ENCODE assay signal across 26 cellular contexts in genomic region chr2:23529659-23530058, GRCh38.
"Had no signal": no experiment of that assay in that cellular context is flagged by ENCODE, and none has a peak within 500 bp of the region (broad histone marks: within the 10 kb centered on the region; RNA-seq: fewer than 3 reads in every experiment).

No MANE protein-coding gene starts in this region.

- H3K27me3 ChIP-seq: brain microvascular endothelial cell, Peyer's patch, SJSA1 had no signal

- H3K4me3 ChIP-seq: K562, Peyer's patch, SJSA1 had no signal

- H3K9me3 Mint-ChIP-seq: activated CD4-positive, alpha-beta T cell treated with anti-CD3 and anti-CD28 coated beads, Interleukin-2, amount 10 ng/mL, durations not matched to agents 7 days and 5 days; activated T-cell treated with anti-CD3 and anti-CD28 coated beads, Interleukin-2, amount 50 U/mL, for 24 hours; activated T-helper 2 cell treated with anti-CD3 and anti-CD28 coated beads, Interferon-gamma antibody, Interleukin-2, Interleukin-4, amounts not matched to agents 10 μg/mL and 5 μg/mL and 100 μg/mL, durations not matched to agents 14 hours and 24 hours and 36 hours; T-helper 1 cell treated with Interleukin-12 subunit alpha and Interleukin-12 subunit beta and Interleukin-4 antibody, amounts not matched to agents 30 μg/mL and 1 μg/mL, for 36 hours; T-helper 2 cell treated with Interferon-gamma antibody and Interleukin-4, amounts not matched to agents 5 μg/mL and 100 μg/mL, for 36 hours; WTC11 had no signal

- H3K27ac Mint-ChIP-seq: activated CD4-positive, alpha-beta T cell treated with anti-CD3 and anti-CD28 coated beads for 36 hours; activated CD8-positive, alpha-beta T cell treated with anti-CD3 and anti-CD28 coated beads, Interleukin-2, amount 10 ng/mL, durations not matched to agents 7 days and 5 days; activated naive CD4-positive, alpha-beta T cell treated with anti-CD3 and anti-CD28 coated beads, Interleukin-2, amount 50 U/mL, for 72 hours; activated T-cell treated with anti-CD3 and anti-CD28 coated beads, Interleukin-2, amount 50 U/mL, for 24 hours; activated T-helper 2 cell treated with anti-CD3 and anti-CD28 coated beads, Interferon-gamma antibody, Interleukin-2, Interleukin-4, amounts not matched to agents 10 μg/mL and 5 μg/mL and 100 μg/mL, durations not matched to agents 14 hours and 24 hours and 36 hours; T-helper 1 cell treated with Interleukin-12 subunit alpha and Interleukin-12 subunit beta and Interleukin-4 antibody, amounts not matched to agents 30 μg/mL and 1 μg/mL, for 36 hours; T-helper 2 cell treated with Interferon-gamma antibody and Interleukin-4, amounts not matched to agents 5 μg/mL and 100 μg/mL, for 36 hours; WTC11 had no signal

- H3K27ac ChIP-seq: brain microvascular endothelial cell, Peyer's patch, SJSA1 had no signal

- DNase-seq: activated CD4-positive, alpha-beta T cell treated with anti-CD3 and anti-CD28 coated beads for 36 hours; activated CD4-positive, alpha-beta T cell treated with anti-CD3 and anti-CD28 coated beads, Interleukin-2, amount 10 ng/mL, durations not matched to agents 7 days and 5 days; activated CD4-positive, alpha-beta T cell treated with anti-CD3 and anti-CD28 coated beads, Interleukin-2, amount 50 U/mL, for 48 hours; activated CD8-positive, alpha-beta T cell treated with anti-CD3 and anti-CD28 coated beads, Interleukin-2, amount 10 ng/mL, durations not matched to agents 7 days and 5 days; activated gamma-delta T cell; activated naive CD4-positive, alpha-beta T cell treated with Interleukin-2 at 50 U/mL for 16 hours; activated T-cell treated with anti-CD3 and anti-CD28 coated beads, Interleukin-2, amount 50 U/mL, for 24 hours; brain microvascular endothelial cell; central memory CD4-positive, alpha-beta T cell; NCI-H1092 treated with DMSO at 0.1 percent for 48 hours; NCI-H187 treated with DMSO at 0.1 percent for 48 hours; NCI-H526 treated with DMSO at 0.1 percent for 48 hours; NCI-H774; PC-3; Peyer's patch; RPMI8226; SHP77 treated with DMSO at 0.1 percent for 48 hours; SK-N-SH had no signal

- H3K4me3 Mint-ChIP-seq: activated CD4-positive, alpha-beta T cell treated with anti-CD3 and anti-CD28 coated beads for 36 hours; activated CD4-positive, alpha-beta T cell treated with anti-CD3 and anti-CD28 coated beads, Interleukin-2, amount 10 ng/mL, durations not matched to agents 7 days and 5 days; activated CD8-positive, alpha-beta T cell treated with anti-CD3 and anti-CD28 coated beads, Interleukin-2, amount 10 ng/mL, durations not matched to agents 7 days and 5 days; activated T-cell treated with anti-CD3 and anti-CD28 coated beads, Interleukin-2, amount 50 U/mL, for 24 hours; T-helper 1 cell treated with Interleukin-12 subunit alpha and Interleukin-12 subunit beta and Interleukin-4 antibody, amounts not matched to agents 30 μg/mL and 1 μg/mL, for 36 hours; T-helper 2 cell treated with Interferon-gamma antibody and Interleukin-4, amounts not matched to agents 5 μg/mL and 100 μg/mL, for 36 hours; WTC11 had no signal

- H3K27me3 Mint-ChIP-seq: activated CD4-positive, alpha-beta T cell treated with anti-CD3 and anti-CD28 coated beads, Interleukin-2, amount 10 ng/mL, durations not matched to agents 7 days and 5 days; activated T-cell treated with anti-CD3 and anti-CD28 coated beads, Interleukin-2, amount 50 U/mL, for 24 hours had no signal

- H3K9me3 ChIP-seq: Peyer's patch, SJSA1, SK-N-SH had no signal

- H3K36me3 Mint-ChIP-seq: WTC11 had no signal

- H3K36me3 ChIP-seq: brain microvascular endothelial cell, Peyer's patch, SJSA1 had no signal

- FAIRE-seq: K562, TTC549 had no signal
